Comparison of ENCODE assay signal across 1 cellular context in the genomic region with DNA sequence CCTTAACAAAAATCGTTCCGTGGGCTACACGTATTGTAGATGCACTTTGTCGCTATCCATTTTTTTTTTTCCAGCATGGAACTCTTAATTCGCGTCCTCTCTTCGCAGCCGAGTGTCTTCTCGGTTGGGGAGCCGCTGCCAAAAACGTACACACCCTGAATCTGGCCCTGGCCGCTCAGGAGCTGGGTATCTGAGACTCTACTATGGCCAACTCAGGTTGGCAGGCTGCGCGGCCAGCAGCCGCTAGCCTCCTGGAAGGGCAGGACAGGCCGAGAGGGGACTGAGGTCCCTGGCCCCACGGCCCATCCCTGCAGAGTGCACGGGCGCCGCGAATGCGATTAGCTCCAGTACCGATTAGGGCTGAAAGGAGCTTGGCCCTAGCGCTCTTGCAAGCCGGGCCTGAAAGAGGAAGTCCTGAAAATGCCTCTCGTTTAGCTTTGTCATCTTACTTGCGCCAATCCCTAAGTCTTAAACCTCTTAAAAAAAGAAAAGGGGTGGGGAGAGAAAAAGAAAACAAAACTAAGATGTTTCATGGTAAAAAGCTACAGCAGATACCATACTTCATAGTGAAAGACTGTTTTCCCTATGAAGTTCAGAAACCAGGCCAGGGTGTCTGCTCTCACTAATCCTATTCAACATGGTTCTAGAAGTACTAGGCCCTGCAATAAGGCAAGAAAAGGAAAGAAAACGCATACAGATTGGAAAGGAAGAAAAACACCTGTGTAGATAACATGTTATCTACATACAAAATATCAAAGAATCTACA.
TF ChIP-seq lines count a peak whose summit lies in the region.

No MANE protein-coding gene starts in this region.

TF ChIP-seq in GM12878, 131 proteins besides CTCF, POLR2A, EP300 and RAD21 (continued from another document and continues in another):
- TF ChIP-seq, protein P1, sequence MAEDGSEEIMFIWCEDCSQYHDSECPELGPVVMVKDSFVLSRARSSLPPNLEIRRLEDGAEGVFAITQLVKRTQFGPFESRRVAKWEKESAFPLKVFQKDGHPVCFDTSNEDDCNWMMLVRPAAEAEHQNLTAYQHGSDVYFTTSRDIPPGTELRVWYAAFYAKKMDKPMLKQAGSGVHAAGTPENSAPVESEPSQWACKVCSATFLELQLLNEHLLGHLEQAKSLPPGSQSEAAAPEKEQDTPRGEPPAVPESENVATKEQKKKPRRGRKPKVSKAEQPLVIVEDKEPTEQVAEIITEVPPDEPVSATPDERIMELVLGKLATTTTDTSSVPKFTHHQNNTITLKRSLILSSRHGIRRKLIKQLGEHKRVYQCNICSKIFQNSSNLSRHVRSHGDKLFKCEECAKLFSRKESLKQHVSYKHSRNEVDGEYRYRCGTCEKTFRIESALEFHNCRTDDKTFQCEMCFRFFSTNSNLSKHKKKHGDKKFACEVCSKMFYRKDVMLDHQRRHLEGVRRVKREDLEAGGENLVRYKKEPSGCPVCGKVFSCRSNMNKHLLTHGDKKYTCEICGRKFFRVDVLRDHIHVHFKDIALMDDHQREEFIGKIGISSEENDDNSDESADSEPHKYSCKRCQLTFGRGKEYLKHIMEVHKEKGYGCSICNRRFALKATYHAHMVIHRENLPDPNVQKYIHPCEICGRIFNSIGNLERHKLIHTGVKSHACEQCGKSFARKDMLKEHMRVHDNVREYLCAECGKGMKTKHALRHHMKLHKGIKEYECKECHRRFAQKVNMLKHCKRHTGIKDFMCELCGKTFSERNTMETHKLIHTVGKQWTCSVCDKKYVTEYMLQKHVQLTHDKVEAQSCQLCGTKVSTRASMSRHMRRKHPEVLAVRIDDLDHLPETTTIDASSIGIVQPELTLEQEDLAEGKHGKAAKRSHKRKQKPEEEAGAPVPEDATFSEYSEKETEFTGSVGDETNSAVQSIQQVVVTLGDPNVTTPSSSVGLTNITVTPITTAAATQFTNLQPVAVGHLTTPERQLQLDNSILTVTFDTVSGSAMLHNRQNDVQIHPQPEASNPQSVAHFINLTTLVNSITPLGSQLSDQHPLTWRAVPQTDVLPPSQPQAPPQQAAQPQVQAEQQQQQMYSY (CRISPR knock-in tag; IDR thresholded peaks at IDR 0.05): no peak
- no peak for TF ChIP-seq RELA (IDR thresholded peaks at IDR 0.05; ENCODE audit: borderline replicate concordance, partially characterized antibody)
- TF ChIP-seq, protein P2, sequence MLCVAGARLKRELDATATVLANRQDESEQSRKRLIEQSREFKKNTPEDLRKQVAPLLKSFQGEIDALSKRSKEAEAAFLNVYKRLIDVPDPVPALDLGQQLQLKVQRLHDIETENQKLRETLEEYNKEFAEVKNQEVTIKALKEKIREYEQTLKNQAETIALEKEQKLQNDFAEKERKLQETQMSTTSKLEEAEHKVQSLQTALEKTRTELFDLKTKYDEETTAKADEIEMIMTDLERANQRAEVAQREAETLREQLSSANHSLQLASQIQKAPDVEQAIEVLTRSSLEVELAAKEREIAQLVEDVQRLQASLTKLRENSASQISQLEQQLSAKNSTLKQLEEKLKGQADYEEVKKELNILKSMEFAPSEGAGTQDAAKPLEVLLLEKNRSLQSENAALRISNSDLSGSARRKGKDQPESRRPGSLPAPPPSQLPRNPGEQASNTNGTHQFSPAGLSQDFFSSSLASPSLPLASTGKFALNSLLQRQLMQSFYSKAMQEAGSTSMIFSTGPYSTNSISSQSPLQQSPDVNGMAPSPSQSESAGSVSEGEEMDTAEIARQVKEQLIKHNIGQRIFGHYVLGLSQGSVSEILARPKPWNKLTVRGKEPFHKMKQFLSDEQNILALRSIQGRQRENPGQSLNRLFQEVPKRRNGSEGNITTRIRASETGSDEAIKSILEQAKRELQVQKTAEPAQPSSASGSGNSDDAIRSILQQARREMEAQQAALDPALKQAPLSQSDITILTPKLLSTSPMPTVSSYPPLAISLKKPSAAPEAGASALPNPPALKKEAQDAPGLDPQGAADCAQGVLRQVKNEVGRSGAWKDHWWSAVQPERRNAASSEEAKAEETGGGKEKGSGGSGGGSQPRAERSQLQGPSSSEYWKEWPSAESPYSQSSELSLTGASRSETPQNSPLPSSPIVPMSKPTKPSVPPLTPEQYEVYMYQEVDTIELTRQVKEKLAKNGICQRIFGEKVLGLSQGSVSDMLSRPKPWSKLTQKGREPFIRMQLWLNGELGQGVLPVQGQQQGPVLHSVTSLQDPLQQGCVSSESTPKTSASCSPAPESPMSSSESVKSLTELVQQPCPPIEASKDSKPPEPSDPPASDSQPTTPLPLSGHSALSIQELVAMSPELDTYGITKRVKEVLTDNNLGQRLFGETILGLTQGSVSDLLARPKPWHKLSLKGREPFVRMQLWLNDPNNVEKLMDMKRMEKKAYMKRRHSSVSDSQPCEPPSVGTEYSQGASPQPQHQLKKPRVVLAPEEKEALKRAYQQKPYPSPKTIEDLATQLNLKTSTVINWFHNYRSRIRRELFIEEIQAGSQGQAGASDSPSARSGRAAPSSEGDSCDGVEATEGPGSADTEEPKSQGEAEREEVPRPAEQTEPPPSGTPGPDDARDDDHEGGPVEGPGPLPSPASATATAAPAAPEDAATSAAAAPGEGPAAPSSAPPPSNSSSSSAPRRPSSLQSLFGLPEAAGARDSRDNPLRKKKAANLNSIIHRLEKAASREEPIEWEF (IDR thresholded peaks at IDR 0.05; ENCODE audit: insufficient replicate concordance, low read depth, low read length): no peak
- TF ChIP-seq, protein P3, sequence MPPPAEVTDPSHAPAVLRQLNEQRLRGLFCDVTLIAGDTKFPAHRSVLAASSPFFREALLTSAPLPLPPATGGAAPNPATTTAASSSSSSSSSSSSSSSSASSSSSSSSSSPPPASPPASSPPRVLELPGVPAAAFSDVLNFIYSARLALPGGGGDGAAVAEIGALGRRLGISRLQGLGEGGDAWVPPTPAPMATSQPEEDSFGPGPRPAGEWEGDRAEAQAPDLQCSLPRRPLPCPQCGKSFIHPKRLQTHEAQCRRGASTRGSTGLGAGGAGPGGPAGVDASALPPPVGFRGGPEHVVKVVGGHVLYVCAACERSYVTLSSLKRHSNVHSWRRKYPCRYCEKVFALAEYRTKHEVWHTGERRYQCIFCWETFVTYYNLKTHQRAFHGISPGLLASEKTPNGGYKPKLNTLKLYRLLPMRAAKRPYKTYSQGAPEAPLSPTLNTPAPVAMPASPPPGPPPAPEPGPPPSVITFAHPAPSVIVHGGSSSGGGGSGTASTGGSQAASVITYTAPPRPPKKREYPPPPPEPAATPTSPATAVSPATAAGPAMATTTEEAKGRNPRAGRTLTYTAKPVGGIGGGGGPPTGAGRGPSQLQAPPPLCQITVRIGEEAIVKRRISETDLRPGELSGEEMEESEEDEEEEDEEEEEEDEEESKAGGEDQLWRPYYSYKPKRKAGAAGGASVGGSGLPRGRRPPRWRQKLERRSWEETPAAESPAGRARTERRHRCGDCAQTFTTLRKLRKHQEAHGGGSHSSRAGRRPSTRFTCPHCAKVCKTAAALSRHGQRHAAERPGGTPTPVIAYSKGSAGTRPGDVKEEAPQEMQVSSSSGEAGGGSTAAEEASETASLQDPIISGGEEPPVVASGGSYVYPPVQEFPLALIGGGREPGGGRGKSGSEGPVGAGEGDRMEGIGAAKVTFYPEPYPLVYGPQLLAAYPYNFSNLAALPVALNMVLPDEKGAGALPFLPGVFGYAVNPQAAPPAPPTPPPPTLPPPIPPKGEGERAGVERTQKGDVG (CRISPR knock-in tag; IDR thresholded peaks at IDR 0.05): no peak
- TF ChIP-seq STAT3 (IDR thresholded peaks at IDR 0.05; ENCODE audit: low read depth, low read length): no peak
- no peak for TF ChIP-seq NR2C1 (IDR thresholded peaks at IDR 0.05)
- no peak for TF ChIP-seq CHD1 (IDR thresholded peaks at IDR 0.05; ENCODE audit: low read depth, low read length)
- TF ChIP-seq NFYA (IDR thresholded peaks at IDR 0.05; ENCODE audit: borderline replicate concordance, low read depth, low read length): no peak
- no peak for TF ChIP-seq PAX8 (IDR thresholded peaks at IDR 0.05)
- TF ChIP-seq ZNF217 (IDR thresholded peaks at IDR 0.05): no peak
- TF ChIP-seq, protein P4, sequence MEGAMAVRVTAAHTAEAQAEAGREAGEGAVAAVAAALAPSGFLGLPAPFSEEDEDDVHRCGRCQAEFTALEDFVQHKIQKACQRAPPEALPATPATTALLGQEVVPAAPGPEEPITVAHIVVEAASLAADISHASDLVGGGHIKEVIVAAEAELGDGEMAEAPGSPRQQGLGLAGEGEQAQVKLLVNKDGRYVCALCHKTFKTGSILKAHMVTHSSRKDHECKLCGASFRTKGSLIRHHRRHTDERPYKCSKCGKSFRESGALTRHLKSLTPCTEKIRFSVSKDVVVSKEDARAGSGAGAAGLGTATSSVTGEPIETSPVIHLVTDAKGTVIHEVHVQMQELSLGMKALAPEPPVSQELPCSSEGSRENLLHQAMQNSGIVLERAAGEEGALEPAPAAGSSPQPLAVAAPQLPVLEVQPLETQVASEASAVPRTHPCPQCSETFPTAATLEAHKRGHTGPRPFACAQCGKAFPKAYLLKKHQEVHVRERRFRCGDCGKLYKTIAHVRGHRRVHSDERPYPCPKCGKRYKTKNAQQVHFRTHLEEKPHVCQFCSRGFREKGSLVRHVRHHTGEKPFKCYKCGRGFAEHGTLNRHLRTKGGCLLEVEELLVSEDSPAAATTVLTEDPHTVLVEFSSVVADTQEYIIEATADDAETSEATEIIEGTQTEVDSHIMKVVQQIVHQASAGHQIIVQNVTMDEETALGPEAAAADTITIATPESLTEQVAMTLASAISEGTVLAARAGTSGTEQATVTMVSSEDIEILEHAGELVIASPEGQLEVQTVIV (IDR thresholded peaks at IDR 0.05; ENCODE audit: borderline replicate concordance, partially characterized antibody): no peak
- TF ChIP-seq ZBED1 (IDR thresholded peaks at IDR 0.05; ENCODE audit: borderline replicate concordance): no peak
- no peak for TF ChIP-seq TCF3 (IDR thresholded peaks at IDR 0.05; ENCODE audit: borderline replicate concordance, insufficient read depth, low read depth, low read length)
- TF ChIP-seq ETV6 (conservative IDR thresholded peaks at IDR 0.05 in 1 of 2, IDR thresholded peaks at IDR 0.05 in 1 of 2; ENCODE audit: borderline replicate concordance in 1 of 2, low read depth in 1 of 2): no peak
- TF ChIP-seq BCL11A (IDR thresholded peaks at IDR 0.05; ENCODE audit: low read depth, low read length): no peak
- TF ChIP-seq TCF12 (IDR thresholded peaks at IDR 0.05; ENCODE audit: low read depth, low read length): no peak
- TF ChIP-seq SMARCA5 (IDR thresholded peaks at IDR 0.05): peak; percentile 37; the same call in 1 of the 2 replicates
- 0 out of 2 replicates have a peak, but pooled peaks have one; percentile 17 for TF ChIP-seq ASH2L (IDR thresholded peaks at IDR 0.05; ENCODE audit: borderline replicate concordance, low read depth)
- no peak for TF ChIP-seq KLF5 (IDR thresholded peaks at IDR 0.05; ENCODE audit: partially characterized antibody)
- TF ChIP-seq, protein P5, sequence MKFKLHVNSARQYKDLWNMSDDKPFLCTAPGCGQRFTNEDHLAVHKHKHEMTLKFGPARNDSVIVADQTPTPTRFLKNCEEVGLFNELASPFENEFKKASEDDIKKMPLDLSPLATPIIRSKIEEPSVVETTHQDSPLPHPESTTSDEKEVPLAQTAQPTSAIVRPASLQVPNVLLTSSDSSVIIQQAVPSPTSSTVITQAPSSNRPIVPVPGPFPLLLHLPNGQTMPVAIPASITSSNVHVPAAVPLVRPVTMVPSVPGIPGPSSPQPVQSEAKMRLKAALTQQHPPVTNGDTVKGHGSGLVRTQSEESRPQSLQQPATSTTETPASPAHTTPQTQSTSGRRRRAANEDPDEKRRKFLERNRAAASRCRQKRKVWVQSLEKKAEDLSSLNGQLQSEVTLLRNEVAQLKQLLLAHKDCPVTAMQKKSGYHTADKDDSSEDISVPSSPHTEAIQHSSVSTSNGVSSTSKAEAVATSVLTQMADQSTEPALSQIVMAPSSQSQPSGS (IDR thresholded peaks at IDR 0.05; ENCODE audit: low read length): no peak
- no peak for TF ChIP-seq SUZ12 (IDR thresholded peaks at IDR 0.05; ENCODE audit: unreplicated experiment)
- TF ChIP-seq HDAC2 (IDR thresholded peaks at IDR 0.05): no peak
- TF ChIP-seq RAD51 (IDR thresholded peaks at IDR 0.05): no peak
- TF ChIP-seq SMAD5 (IDR thresholded peaks at IDR 0.05; ENCODE audit: low read depth): 0 out of 2 replicates have a peak, but pooled peaks have one; percentile 27
- TF ChIP-seq, protein P6, sequence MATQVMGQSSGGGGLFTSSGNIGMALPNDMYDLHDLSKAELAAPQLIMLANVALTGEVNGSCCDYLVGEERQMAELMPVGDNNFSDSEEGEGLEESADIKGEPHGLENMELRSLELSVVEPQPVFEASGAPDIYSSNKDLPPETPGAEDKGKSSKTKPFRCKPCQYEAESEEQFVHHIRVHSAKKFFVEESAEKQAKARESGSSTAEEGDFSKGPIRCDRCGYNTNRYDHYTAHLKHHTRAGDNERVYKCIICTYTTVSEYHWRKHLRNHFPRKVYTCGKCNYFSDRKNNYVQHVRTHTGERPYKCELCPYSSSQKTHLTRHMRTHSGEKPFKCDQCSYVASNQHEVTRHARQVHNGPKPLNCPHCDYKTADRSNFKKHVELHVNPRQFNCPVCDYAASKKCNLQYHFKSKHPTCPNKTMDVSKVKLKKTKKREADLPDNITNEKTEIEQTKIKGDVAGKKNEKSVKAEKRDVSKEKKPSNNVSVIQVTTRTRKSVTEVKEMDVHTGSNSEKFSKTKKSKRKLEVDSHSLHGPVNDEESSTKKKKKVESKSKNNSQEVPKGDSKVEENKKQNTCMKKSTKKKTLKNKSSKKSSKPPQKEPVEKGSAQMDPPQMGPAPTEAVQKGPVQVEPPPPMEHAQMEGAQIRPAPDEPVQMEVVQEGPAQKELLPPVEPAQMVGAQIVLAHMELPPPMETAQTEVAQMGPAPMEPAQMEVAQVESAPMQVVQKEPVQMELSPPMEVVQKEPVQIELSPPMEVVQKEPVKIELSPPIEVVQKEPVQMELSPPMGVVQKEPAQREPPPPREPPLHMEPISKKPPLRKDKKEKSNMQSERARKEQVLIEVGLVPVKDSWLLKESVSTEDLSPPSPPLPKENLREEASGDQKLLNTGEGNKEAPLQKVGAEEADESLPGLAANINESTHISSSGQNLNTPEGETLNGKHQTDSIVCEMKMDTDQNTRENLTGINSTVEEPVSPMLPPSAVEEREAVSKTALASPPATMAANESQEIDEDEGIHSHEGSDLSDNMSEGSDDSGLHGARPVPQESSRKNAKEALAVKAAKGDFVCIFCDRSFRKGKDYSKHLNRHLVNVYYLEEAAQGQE (IDR thresholded peaks at IDR 0.05; ENCODE audit: low read depth, low read length): no peak
- TF ChIP-seq RFX5 (IDR thresholded peaks at IDR 0.05; ENCODE audit: low read depth, low read length): no peak
